In the genomic region with DNA sequence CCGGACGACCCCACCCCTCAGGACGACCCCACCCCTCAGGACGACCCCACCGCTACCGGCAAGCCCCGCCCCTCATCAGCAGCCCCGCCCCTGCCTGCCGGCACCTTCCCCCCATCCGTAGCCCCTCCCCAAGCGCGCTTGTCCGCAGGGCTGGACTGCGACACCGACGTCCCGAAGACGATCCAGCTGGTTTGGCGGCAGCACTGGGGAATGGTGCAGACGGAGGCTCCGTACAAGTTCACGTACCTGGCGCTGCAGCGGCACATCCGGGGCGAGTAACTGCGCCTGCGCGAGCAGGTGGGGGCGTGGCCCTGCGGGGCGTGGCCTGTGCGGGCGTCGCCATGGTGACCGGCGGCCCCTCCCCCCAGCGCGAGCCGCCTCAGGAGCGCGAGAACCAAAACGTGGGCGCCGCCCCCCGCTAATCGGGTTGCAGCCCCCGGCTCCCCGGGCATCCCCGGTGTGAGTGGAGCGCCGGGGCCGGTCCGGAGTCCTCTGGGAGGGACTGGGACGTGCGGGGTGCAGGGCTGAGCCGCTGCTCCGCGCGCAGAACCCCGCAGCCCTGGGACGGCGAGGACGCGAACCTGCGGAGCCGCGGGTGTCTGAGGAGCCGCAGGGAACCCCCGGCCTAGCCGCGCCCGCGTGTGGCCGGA, we compare ENCODE assay signal across 8 cellular contexts. TPM values are rescaled to one million over a fixed set of nuclear protein-coding genes. Genes with fewer than 3 reads are reported as not detected.
A peak's percentile ranks its signal among the peaks of the same experiment; 100 is the strongest.
DNase-seq lines count a peak whose midpoint lies in the region; ATAC-seq and TF ChIP-seq lines count a peak whose summit lies in the region.

No MANE protein-coding gene starts in this region.

- H3K79me2 ChIP-seq in ACC112 (ENCODE audit: control insufficient read depth, insufficient read depth, low read length, unreplicated experiment): no peaks in the 10 kb centered on the region

- H3K4me1 ChIP-seq in ACC112 (ENCODE audit: control insufficient read depth, insufficient read depth, low read length, unreplicated experiment): peaks cover 16% of the 10 kb centered on the region
- H3K4me1 ChIP-seq in suprapubic skin: peaks cover 39% of the 10 kb centered on the region

- peak; percentile 37 for ATAC-seq in omental fat pad (ENCODE audit: low FRiP score)

- DNase-seq in HL-60 (ENCODE audit: low read depth in 1 of 2, low spot score in 1 of 2) (peak; percentile 66 to 81), RPMI8226 (peak; percentile 88), foreskin melanocyte (peak; percentile 14), omental fat pad (ENCODE audit: low spot score) (no peak), suprapubic skin (ENCODE audit: low spot score in 2 of 2) (no peak)
- DNase-seq in activated effector memory CD4-positive, alpha-beta T cell treated with Interleukin-2 at 50 U/mL for 16 hours: peak; percentile 84

- TF ChIP-seq CTCF in HL-60 (IDR thresholded peaks at IDR 0.05; ENCODE audit: insufficient read depth, low read length) (no peak), omental fat pad (IDR thresholded peaks at IDR 0.05) (no peak), suprapubic skin (IDR thresholded peaks at IDR 0.05) (no peak)

- H3K4me3 ChIP-seq in ACC112 (ENCODE audit: low read depth, low read length): peak overlapping the region; percentile 78
- peak overlapping the region; percentile 76 for H3K4me3 ChIP-seq in HL-60 (replicated peaks; ENCODE audit: insufficient read depth, low read length)
- peak overlapping the region; percentile 50 for H3K4me3 ChIP-seq in suprapubic skin

- H2AFZ ChIP-seq in ACC112 (ENCODE audit: low read length, unreplicated experiment): no peak overlapping the region

- 8% methylated on average over 15 of the region's 75 CpGs for WGBS in suprapubic skin

- no peak overlapping the region for H3K27ac ChIP-seq in ACC112 (ENCODE audit: low read depth, low read length)
- no peak overlapping the region for H3K27ac ChIP-seq in HL-60 (replicated peaks)
- peak overlapping the region; percentile 1 for H3K27ac ChIP-seq in suprapubic skin

- H3K9me3 ChIP-seq in suprapubic skin: no peaks in the 10 kb centered on the region

- H3K36me3 ChIP-seq in ACC112 (ENCODE audit: insufficient read depth, low read length): no peaks in the 10 kb centered on the region
- no peaks in the 10 kb centered on the region for H3K36me3 ChIP-seq in suprapubic skin

- TF ChIP-seq POLR2A in GM18526 (IDR thresholded peaks at IDR 0.05; ENCODE audit: extremely low read depth, insufficient read length) (peak; percentile 53), suprapubic skin (IDR thresholded peaks at IDR 0.05) (no peak)

- TF ChIP-seq EP300 in suprapubic skin (IDR thresholded peaks at IDR 0.05): no peak

- H3K27me3 ChIP-seq in ACC112 (ENCODE audit: insufficient read depth, low read length) (no peaks in the 10 kb centered on the region), HL-60 (ENCODE audit: insufficient read depth, poor library complexity, severe bottlenecking) (peaks cover 22% of the 10 kb centered on the region), suprapubic skin (peaks cover 70% of the 10 kb centered on the region)

RNA-seq across cellular contexts. Expression of a gene that starts 4.9 kb away (rescaled TPM):
- not detected for total RNA-seq in omental fat pad
- 1 to 10 TPM; 1.8 to 4.9 (median 4.8) TPM for total RNA-seq in suprapubic skin

RNA-seq across cellular contexts. Expression of a gene that starts 46.7 kb away (rescaled TPM):
- total RNA-seq in omental fat pad (10 to 100 TPM in 2 of 4 donors, 1 to 10 TPM in 2; 5.6 to 12.0 (median 9.5) TPM), suprapubic skin (10 to 100 TPM; 12.8 to 48.4 (median 19.7) TPM)

RNA-seq across cellular contexts. Expression of a gene that starts 49.3 kb away (rescaled TPM):
- total RNA-seq in omental fat pad: 10 to 100 TPM; 17.2 to 42.3 (median 22.6) TPM
- 10 to 100 TPM; 50.6 to 84.8 (median 71.1) TPM for total RNA-seq in suprapubic skin

RNA-seq across cellular contexts. Expression of a gene that starts 55.9 kb away (rescaled TPM):
- total RNA-seq in omental fat pad (10 to 100 TPM; 27.7 to 84.3 (median 32.6) TPM), suprapubic skin (10 to 100 TPM in 1 of 4 donors, 1 to 10 TPM in 3; 5.4 to 10.1 (median 7.9) TPM)

Comparison
In these comparisons a context has a peak if more than half of its experiments do, and no peak if none do; other contexts are left out.
1. DNase-seq: peak in HL-60 (2 of 2), RPMI8226 (single experiment), activated effector memory CD4-positive, alpha-beta T cell treated with Interleukin-2 at 50 U/mL for 16 hours (single experiment) and foreskin melanocyte (single experiment); none in omental fat pad (single experiment) and suprapubic skin (0 of 2).
2. Peak in every context shown above with its lines, with median percentiles within 50 percentile points of each other: H3K4me3 ChIP-seq.